ENCODE assay signal across 27 cellular contexts in the genomic region with DNA sequence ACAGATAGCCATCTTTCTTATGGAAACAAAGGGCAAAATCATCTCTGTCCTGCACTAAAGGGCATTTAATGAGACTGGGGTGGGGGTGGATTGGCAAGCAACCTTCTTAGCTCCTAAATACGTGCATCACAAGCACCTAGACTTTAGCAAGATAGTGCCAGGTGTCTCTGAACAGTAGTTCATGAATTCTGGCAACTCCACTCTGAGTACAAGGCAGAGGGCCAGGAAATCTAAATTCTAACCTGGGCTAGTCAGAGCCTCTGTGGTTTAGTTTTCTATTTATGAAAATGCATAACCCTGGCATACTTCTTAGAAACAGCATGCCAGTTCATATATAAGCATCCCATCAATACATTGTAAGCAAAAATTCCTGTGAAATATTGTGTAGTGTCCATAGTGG.
"Had no signal": no experiment of that assay in that cellular context is flagged by ENCODE, and none has a peak within 500 bp of the region (broad histone marks: within the 10 kb centered on the region; RNA-seq: fewer than 3 reads in every experiment).

No MANE protein-coding gene starts in this region.

- H3K27ac ChIP-seq: adrenal gland, breast epithelium, gastroesophageal sphincter, lower lobe of right lung, neutrophil, ovary, psoas muscle, tibial artery had no signal

- DNase-seq: activated CD4-positive, alpha-beta T cell treated with anti-CD3 and anti-CD28 coated beads, Interleukin-2, amount 50 U/mL, for 4 hours; activated CD8-positive, alpha-beta memory T cell treated with anti-CD3 and anti-CD28 coated beads for 24 hours; activated CD8-positive, alpha-beta memory T cell treated with anti-CD3 and anti-CD28 coated beads, Interleukin-2, amount 50 U/mL, for 4 hours; activated T-cell treated with anti-CD3 and anti-CD28 coated beads, Interleukin-2, amount 50 U/mL, for 24 hours; adrenal gland; effector memory CD4-positive, alpha-beta T cell; esophagus squamous epithelium; heart left ventricle; islet precursor cell; left colon; lower lobe of right lung; ovary; psoas muscle; right cardiac atrium; stimulated activated CD4-positive, alpha-beta T cell treated with anti-CD3 and anti-CD28 coated beads, Interleukin-2, amount 100 ng/mL, for 24 hours; stimulated activated naive CD8-positive, alpha-beta T cell treated with anti-CD3 and anti-CD28 coated beads, Interleukin-15, amount 100 ng/mL, for 72 hours; T-helper 1 cell; T-helper 9 cell; tibial artery had no signal

- FAIRE-seq: colon, urothelium cell line had no signal

- H3K27me3 ChIP-seq: adrenal gland, breast epithelium, esophagus squamous epithelium, gastroesophageal sphincter, heart left ventricle, neutrophil, ovary, tibial artery had no signal

- H3K4me1 ChIP-seq: adrenal gland, breast epithelium had no signal

- ATAC-seq: activated T-helper 17 cell treated with anti-CD3 and anti-CD28 coated beads, Interleukin-2, amount 50 U/mL, for 72 hours; gastroesophageal sphincter; heart left ventricle; left colon; lower lobe of right lung; natural killer cell treated with Interleukin-12 subunit alpha and Interleukin-12 subunit beta and Interleukin-15 and Interleukin-18, amount 100 ng/mL, for 72 hours; stimulated activated effector memory CD8-positive, alpha-beta T cell treated with anti-CD3 and anti-CD28 coated beads, Interleukin-12 subunit alpha, Interleukin-12 subunit beta, amount 100 ng/mL, for 72 hours; stimulated activated naive CD8-positive, alpha-beta T cell treated with anti-CD3 and anti-CD28 coated beads, Interleukin-15, amount 100 ng/mL, for 72 hours had no signal

- H3K36me3 ChIP-seq: adrenal gland, breast epithelium, esophagus squamous epithelium, gastroesophageal sphincter, heart left ventricle, lower lobe of right lung, neutrophil, ovary, tibial artery had no signal

- H3K9me3 ChIP-seq: adrenal gland, esophagus squamous epithelium, gastroesophageal sphincter, lower lobe of right lung, neutrophil, ovary, tibial artery had no signal

- H3K4me3 ChIP-seq: adrenal gland, breast epithelium, esophagus squamous epithelium, gastroesophageal sphincter, heart left ventricle, lower lobe of right lung, ovary, psoas muscle, tibial artery had no signal
